ENCODE assay signal across 1 cellular context in the genomic region with DNA sequence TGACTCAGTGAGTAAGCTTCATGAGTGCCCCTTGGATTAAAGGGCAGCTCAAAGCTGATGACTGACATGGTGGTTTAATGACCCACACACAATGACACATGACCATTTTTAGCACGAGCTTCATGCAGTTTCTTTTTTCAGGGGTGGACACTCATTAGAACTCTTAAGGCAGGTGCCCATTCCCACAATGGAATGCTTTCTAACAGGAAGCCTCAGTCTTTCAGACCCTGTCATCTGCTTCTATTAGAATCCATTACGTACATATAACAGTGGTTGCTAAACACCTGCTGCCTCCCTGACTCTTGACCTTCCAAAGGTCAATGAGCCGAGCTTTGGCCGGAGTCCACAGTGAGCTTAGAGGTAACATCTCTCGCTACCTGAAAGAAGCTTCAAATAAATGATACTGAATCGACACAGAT.
TF ChIP-seq lines count a peak whose summit lies in the region.

No MANE protein-coding gene starts in this region.

TF ChIP-seq in WTC11, 78 proteins besides CTCF, POLR2A, EP300 and RAD21 (continued from another document):
- TF ChIP-seq ZNF425 (CRISPR knock-in tag; conservative IDR thresholded peaks at IDR 0.05) (no peak), GTF2I (CRISPR knock-in tag; conservative IDR thresholded peaks at IDR 0.05) (no peak), ZNF263 (CRISPR knock-in tag; IDR thresholded peaks at IDR 0.05; ENCODE audit: low read depth) (no peak), ESRRA (CRISPR knock-in tag; IDR thresholded peaks at IDR 0.05; ENCODE audit: borderline replicate concordance) (no peak), EMX1 (CRISPR knock-in tag; IDR thresholded peaks at IDR 0.05) (no peak), GRHL2 (CRISPR knock-in tag; IDR thresholded peaks at IDR 0.05; ENCODE audit: insufficient replicate concordance, severe bottlenecking) (no peak), ZNF219 (CRISPR knock-in tag; IDR thresholded peaks at IDR 0.05; ENCODE audit: borderline replicate concordance) (no peak), SP1 (CRISPR knock-in tag; conservative IDR thresholded peaks at IDR 0.05) (no peak), CREB1 (CRISPR knock-in tag; IDR thresholded peaks at IDR 0.05) (no peak), KAT7 (CRISPR knock-in tag; IDR thresholded peaks at IDR 0.05; ENCODE audit: borderline replicate concordance) (no peak)
- TF ChIP-seq, protein P1, sequence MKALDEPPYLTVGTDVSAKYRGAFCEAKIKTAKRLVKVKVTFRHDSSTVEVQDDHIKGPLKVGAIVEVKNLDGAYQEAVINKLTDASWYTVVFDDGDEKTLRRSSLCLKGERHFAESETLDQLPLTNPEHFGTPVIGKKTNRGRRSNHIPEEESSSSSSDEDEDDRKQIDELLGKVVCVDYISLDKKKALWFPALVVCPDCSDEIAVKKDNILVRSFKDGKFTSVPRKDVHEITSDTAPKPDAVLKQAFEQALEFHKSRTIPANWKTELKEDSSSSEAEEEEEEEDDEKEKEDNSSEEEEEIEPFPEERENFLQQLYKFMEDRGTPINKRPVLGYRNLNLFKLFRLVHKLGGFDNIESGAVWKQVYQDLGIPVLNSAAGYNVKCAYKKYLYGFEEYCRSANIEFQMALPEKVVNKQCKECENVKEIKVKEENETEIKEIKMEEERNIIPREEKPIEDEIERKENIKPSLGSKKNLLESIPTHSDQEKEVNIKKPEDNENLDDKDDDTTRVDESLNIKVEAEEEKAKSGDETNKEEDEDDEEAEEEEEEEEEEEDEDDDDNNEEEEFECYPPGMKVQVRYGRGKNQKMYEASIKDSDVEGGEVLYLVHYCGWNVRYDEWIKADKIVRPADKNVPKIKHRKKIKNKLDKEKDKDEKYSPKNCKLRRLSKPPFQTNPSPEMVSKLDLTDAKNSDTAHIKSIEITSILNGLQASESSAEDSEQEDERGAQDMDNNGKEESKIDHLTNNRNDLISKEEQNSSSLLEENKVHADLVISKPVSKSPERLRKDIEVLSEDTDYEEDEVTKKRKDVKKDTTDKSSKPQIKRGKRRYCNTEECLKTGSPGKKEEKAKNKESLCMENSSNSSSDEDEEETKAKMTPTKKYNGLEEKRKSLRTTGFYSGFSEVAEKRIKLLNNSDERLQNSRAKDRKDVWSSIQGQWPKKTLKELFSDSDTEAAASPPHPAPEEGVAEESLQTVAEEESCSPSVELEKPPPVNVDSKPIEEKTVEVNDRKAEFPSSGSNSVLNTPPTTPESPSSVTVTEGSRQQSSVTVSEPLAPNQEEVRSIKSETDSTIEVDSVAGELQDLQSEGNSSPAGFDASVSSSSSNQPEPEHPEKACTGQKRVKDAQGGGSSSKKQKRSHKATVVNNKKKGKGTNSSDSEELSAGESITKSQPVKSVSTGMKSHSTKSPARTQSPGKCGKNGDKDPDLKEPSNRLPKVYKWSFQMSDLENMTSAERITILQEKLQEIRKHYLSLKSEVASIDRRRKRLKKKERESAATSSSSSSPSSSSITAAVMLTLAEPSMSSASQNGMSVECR (CRISPR knock-in tag; IDR thresholded peaks at IDR 0.05; ENCODE audit: borderline replicate concordance): no peak
- TF ChIP-seq, protein P2, sequence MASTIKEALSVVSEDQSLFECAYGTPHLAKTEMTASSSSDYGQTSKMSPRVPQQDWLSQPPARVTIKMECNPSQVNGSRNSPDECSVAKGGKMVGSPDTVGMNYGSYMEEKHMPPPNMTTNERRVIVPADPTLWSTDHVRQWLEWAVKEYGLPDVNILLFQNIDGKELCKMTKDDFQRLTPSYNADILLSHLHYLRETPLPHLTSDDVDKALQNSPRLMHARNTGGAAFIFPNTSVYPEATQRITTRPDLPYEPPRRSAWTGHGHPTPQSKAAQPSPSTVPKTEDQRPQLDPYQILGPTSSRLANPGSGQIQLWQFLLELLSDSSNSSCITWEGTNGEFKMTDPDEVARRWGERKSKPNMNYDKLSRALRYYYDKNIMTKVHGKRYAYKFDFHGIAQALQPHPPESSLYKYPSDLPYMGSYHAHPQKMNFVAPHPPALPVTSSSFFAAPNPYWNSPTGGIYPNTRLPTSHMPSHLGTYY (CRISPR knock-in tag; IDR thresholded peaks at IDR 0.05): no peak
- TF ChIP-seq, protein P3, sequence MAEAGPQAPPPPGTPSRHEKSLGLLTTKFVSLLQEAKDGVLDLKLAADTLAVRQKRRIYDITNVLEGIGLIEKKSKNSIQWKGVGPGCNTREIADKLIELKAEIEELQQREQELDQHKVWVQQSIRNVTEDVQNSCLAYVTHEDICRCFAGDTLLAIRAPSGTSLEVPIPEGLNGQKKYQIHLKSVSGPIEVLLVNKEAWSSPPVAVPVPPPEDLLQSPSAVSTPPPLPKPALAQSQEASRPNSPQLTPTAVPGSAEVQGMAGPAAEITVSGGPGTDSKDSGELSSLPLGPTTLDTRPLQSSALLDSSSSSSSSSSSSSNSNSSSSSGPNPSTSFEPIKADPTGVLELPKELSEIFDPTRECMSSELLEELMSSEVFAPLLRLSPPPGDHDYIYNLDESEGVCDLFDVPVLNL (CRISPR knock-in tag; IDR thresholded peaks at IDR 0.05; ENCODE audit: borderline replicate concordance, low read depth): no peak
- TF ChIP-seq, protein P4, sequence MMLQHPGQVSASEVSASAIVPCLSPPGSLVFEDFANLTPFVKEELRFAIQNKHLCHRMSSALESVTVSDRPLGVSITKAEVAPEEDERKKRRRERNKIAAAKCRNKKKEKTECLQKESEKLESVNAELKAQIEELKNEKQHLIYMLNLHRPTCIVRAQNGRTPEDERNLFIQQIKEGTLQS (CRISPR knock-in tag; conservative IDR thresholded peaks at IDR 0.05): no peak
